Comparison of ENCODE assay signal across 8 cellular contexts in the genomic region with DNA sequence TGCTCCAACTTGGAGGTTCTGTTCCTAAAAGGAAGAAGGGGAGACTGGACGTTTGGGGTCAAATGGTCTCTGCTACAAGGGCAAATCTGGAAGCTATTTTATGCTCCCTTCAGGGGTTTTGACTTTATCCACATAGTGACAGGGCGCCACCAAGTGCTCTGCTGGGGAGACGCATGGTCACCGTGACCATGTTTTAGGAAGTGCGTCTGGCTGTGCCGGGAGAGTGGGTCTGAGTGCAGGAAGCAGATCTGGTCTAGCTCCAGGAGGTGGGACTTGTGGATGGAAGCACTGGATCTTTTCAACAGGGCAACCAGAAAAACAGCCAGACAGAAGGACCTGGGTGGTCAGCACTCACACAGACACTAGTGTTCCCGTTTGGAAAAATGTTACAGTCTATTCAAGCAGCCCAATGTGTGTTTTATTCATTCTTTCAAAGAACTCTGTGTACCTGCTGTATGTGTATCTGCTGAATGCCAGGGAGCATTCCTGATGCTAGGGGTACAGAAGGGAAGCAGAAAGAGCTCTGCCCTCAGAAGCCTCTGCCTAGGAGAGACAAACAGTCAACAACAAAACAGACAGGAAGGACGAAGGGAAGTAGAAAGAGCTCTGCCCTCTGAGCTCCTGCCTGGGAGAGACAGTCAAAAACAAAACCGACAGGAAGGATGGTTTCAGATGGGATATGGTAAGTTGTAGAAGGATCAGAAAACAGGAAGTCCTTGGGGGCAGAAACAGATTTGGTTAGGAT. TPM values are rescaled to one million over a fixed set of nuclear protein-coding genes. Genes with fewer than 3 reads are reported as not detected.
A peak's percentile ranks its signal among the peaks of the same experiment; 100 is the strongest.
DNase-seq lines count a peak whose midpoint lies in the region; ATAC-seq and TF ChIP-seq lines count a peak whose summit lies in the region.

No MANE protein-coding gene starts in this region.

- peaks cover 7 to 14% (median 8%) of the 10 kb centered on the region in 3 donors for H3K4me1 Mint-ChIP-seq in IgD-negative memory B cell
- H3K4me1 Mint-ChIP-seq in activated naive CD8-positive, alpha-beta T cell treated with anti-CD3 and anti-CD28 coated beads for 36 hours = peaks cover 9% of the 10 kb centered on the region

- H3K9me3 ChIP-seq in SJSA1 (replicated peaks) = no peaks in the 10 kb centered on the region
- no peaks in the 10 kb centered on the region for H3K9me3 ChIP-seq in cardiac muscle cell (ENCODE audit: low read depth)

- H3K36me3 ChIP-seq in SJSA1 = no peaks in the 10 kb centered on the region
- no peaks in the 10 kb centered on the region for H3K36me3 ChIP-seq in cardiac muscle cell

- no peaks in the 10 kb centered on the region for H3K9me3 Mint-ChIP-seq in IgD-negative memory B cell
- no peaks in the 10 kb centered on the region for H3K9me3 Mint-ChIP-seq in activated naive CD8-positive, alpha-beta T cell treated with anti-CD3 and anti-CD28 coated beads for 36 hours

- H3K4me1 ChIP-seq in SJSA1 (replicated peaks) = peaks cover 17% of the 10 kb centered on the region
- H3K4me1 ChIP-seq in cardiac muscle cell (ENCODE audit: low read depth) = peaks cover 2% of the 10 kb centered on the region

- H3K27ac Mint-ChIP-seq in IgD-negative memory B cell = peak overlapping the region in 2 of 3 donors; percentile 10 to 35
- H3K27ac Mint-ChIP-seq in activated naive CD8-positive, alpha-beta T cell treated with anti-CD3 and anti-CD28 coated beads for 36 hours = no peak overlapping the region

- DNase-seq in D341Med (ENCODE audit: low spot score) (peak; percentile 87), SJSA1 (ENCODE audit: low read depth in 1 of 2, low spot score in 2 of 2) (peak; percentile 61 to 64), cardiac muscle cell (ENCODE audit: low read depth in 1 of 2, low spot score in 1 of 2) (peak; percentile 80 to 89), posterior vena cava (ENCODE audit: low spot score) (peak; percentile 92)
- DNase-seq in activated naive CD8-positive, alpha-beta T cell treated with anti-CD3 and anti-CD28 coated beads for 36 hours = peak; percentile 50

- H3K27ac ChIP-seq in SJSA1 (no peak overlapping the region), cardiac muscle cell (no peak overlapping the region)

- intact Hi-C loops in posterior vena cava (cut with DNase I) = no loop called here

- TF ChIP-seq CTCF in cardiac muscle cell (IDR thresholded peaks at IDR 0.05; ENCODE audit: low read depth, low read length) = peak; percentile 85

- peak; percentile 72 for ATAC-seq in GM21367 (IDR thresholded peaks at IDR 0.05; ENCODE audit: unreplicated experiment)
- ATAC-seq in HG03565 (IDR thresholded peaks at IDR 0.05; ENCODE audit: unreplicated experiment) = no peak

- H3K4me3 ChIP-seq in SJSA1 (no peak overlapping the region), cardiac muscle cell (no peak overlapping the region)

- peaks cover 3% of the 10 kb centered on the region for H3K36me3 Mint-ChIP-seq in IgD-negative memory B cell
- H3K36me3 Mint-ChIP-seq in activated naive CD8-positive, alpha-beta T cell treated with anti-CD3 and anti-CD28 coated beads for 36 hours = peaks cover 1% of the 10 kb centered on the region

- no peaks in the 10 kb centered on the region for H3K27me3 Mint-ChIP-seq in IgD-negative memory B cell
- H3K27me3 Mint-ChIP-seq in activated naive CD8-positive, alpha-beta T cell treated with anti-CD3 and anti-CD28 coated beads for 36 hours = no peaks in the 10 kb centered on the region

- H3K27me3 ChIP-seq in SJSA1 (replicated peaks) (no peaks in the 10 kb centered on the region), cardiac muscle cell (no peaks in the 10 kb centered on the region)

- peak overlapping the region in 3 of 4 donors; percentile 47 to 86 (median 83) for H3K4me3 Mint-ChIP-seq in IgD-negative memory B cell
- H3K4me3 Mint-ChIP-seq in activated naive CD8-positive, alpha-beta T cell treated with anti-CD3 and anti-CD28 coated beads for 36 hours = no peak overlapping the region

RNA-seq across cellular contexts. Expression of a gene that starts 14.3 kb away (rescaled TPM):
- 11.9 TPM for polyA plus RNA-seq in IgD-negative memory B cell
- total RNA-seq in SJSA1 (2014; rRNA removed; shearing (Covaris generic)) = 10.6 and 13.3 TPM in 2 replicates
- total RNA-seq in activated naive CD8-positive, alpha-beta T cell treated with anti-CD3 and anti-CD28 coated beads for 36 hours = 10 to 100 TPM; 16.0 to 17.2 TPM
- total RNA-seq in cardiac muscle cell = 16.3 and 60.0 TPM in 2 replicates
- 23.9 and 28.3 TPM in 2 replicates for polyA plus RNA-seq in cardiac muscle cell
- total RNA-seq in posterior vena cava = 10 to 100 TPM; 14.9 to 31.5 TPM
